ENCODE assay signal across 34 cellular contexts in genomic region chr7:106584914-106585759, GRCh38.
"Had no signal": no experiment of that assay in that cellular context is flagged by ENCODE, and none has a peak within 500 bp of the region (broad histone marks: within the 10 kb centered on the region; RNA-seq: fewer than 3 reads in every experiment).

No MANE protein-coding gene starts in this region.

- H3K4me1 ChIP-seq: adrenal gland, body of pancreas, breast epithelium had no signal

- H3K27me3 Mint-ChIP-seq: activated naive CD8-positive, alpha-beta T cell treated with anti-CD3 and anti-CD28 coated beads for 36 hours; activated T-helper 17 cell treated with anti-CD3 and anti-CD28 coated beads, Interleukin-2, amount 50 U/mL, for 72 hours had no signal

- H3K27ac Mint-ChIP-seq: activated B cell treated with CpG ODN at 0.5 μM for 24 hours; activated CD4-positive, alpha-beta memory T cell treated with anti-CD3 and anti-CD28 coated beads for 36 hours; activated CD4-positive, alpha-beta T cell treated with anti-CD3 and anti-CD28 coated beads, Interleukin-2, amount 10 ng/mL, durations not matched to agents 24 days and 14 days; activated CD8-positive, alpha-beta T cell treated with anti-CD3 and anti-CD28 coated beads for 36 hours; activated naive CD4-positive, alpha-beta T cell treated with anti-CD3 and anti-CD28 coated beads for 36 hours; activated naive CD4-positive, alpha-beta T cell treated with anti-CD3 and anti-CD28 coated beads, Interleukin-2, amount 50 U/mL, for 72 hours; activated naive CD8-positive, alpha-beta T cell treated with anti-CD3 and anti-CD28 coated beads for 36 hours; activated T-cell treated with anti-CD3 and anti-CD28 coated beads, Interleukin-2, amount 50 U/mL, for 72 hours; activated T-helper 1 cell treated with anti-CD3 and anti-CD28 coated beads, Interleukin-12 subunit alpha, Interleukin-12 subunit beta, Interleukin-2, Interleukin-4 antibody, amounts not matched to agents 30 ng/mL and 10 ng/mL and 1 ng/mL, durations not matched to agents 14 hours and 24 hours and 36 hours; activated T-helper 17 cell treated with anti-CD3 and anti-CD28 coated beads, Interleukin-2, amount 50 U/mL, for 72 hours; T-helper 1 cell treated with Interleukin-12 subunit alpha and Interleukin-12 subunit beta and Interleukin-4 antibody, amounts not matched to agents 30 μg/mL and 1 μg/mL, for 36 hours; T-helper 2 cell treated with Interferon-gamma antibody and Interleukin-4, amounts not matched to agents 5 μg/mL and 100 μg/mL, for 36 hours had no signal

- H3K4me3 ChIP-seq: adrenal gland, body of pancreas, breast epithelium had no signal

- H3K36me3 ChIP-seq: adrenal gland, brain microvascular endothelial cell, breast epithelium had no signal

- H3K4me3 Mint-ChIP-seq: activated B cell treated with CpG ODN at 0.5 μM for 24 hours; activated CD4-positive, alpha-beta memory T cell treated with anti-CD3 and anti-CD28 coated beads for 36 hours; activated CD4-positive, alpha-beta T cell treated with anti-CD3 and anti-CD28 coated beads, Interleukin-2, amount 10 ng/mL, durations not matched to agents 24 days and 14 days; activated CD8-positive, alpha-beta T cell treated with anti-CD3 and anti-CD28 coated beads for 36 hours; activated naive CD4-positive, alpha-beta T cell treated with anti-CD3 and anti-CD28 coated beads for 36 hours; activated naive CD8-positive, alpha-beta T cell treated with anti-CD3 and anti-CD28 coated beads for 36 hours; activated T-cell treated with anti-CD3 and anti-CD28 coated beads, Interleukin-2, amount 50 U/mL, for 72 hours; activated T-helper 1 cell treated with anti-CD3 and anti-CD28 coated beads, Interleukin-12 subunit alpha, Interleukin-12 subunit beta, Interleukin-2, Interleukin-4 antibody, amounts not matched to agents 30 ng/mL and 10 ng/mL and 1 ng/mL, durations not matched to agents 14 hours and 24 hours and 36 hours; activated T-helper 17 cell treated with anti-CD3 and anti-CD28 coated beads, Interleukin-2, amount 50 U/mL, for 72 hours; T-helper 1 cell treated with Interleukin-12 subunit alpha and Interleukin-12 subunit beta and Interleukin-4 antibody, amounts not matched to agents 30 μg/mL and 1 μg/mL, for 36 hours; T-helper 2 cell treated with Interferon-gamma antibody and Interleukin-4, amounts not matched to agents 5 μg/mL and 100 μg/mL, for 36 hours had no signal

- DNase-seq: activated B cell treated with CpG ODN at 0.5 μM for 24 hours; activated CD4-positive, alpha-beta memory T cell treated with anti-CD3 and anti-CD28 coated beads for 36 hours; activated CD4-positive, alpha-beta T cell treated with anti-CD3 and anti-CD28 coated beads for 4 hours; activated CD4-positive, alpha-beta T cell treated with anti-CD3 and anti-CD28 coated beads, Interleukin-2, amount 10 ng/mL, durations not matched to agents 24 days and 14 days; activated CD4-positive, alpha-beta T cell treated with anti-CD3 and anti-CD28 coated beads, Interleukin-2, amount 50 U/mL, for 1 hour; activated CD4-positive, alpha-beta T cell treated with anti-CD3 and anti-CD28 coated beads, Interleukin-2, amount 50 U/mL, for 4 hours; activated CD4-positive, CD25-positive, alpha-beta regulatory T cell treated with anti-CD3 and anti-CD28 coated beads, Interleukin-2, amount 50 U/mL, for 72 hours; activated CD8-positive, alpha-beta memory T cell treated with anti-CD3 and anti-CD28 coated beads, Interleukin-2, amount 50 U/mL, for 4 hours; activated CD8-positive, alpha-beta T cell treated with anti-CD3 and anti-CD28 coated beads for 36 hours; activated effector memory CD4-positive, alpha-beta T cell treated with anti-CD3 and anti-CD28 coated beads, Interleukin-2, amount 50 U/mL, for 16 hours; activated gamma-delta T cell treated with Interleukin-2 at 50 U/mL for 16 hours; activated naive CD4-positive, alpha-beta T cell; activated naive CD4-positive, alpha-beta T cell treated with anti-CD3 and anti-CD28 coated beads for 36 hours; activated naive CD4-positive, alpha-beta T cell treated with anti-CD3 and anti-CD28 coated beads, Interleukin-2, amount 50 U/mL, for 16 hours; activated naive CD8-positive, alpha-beta T cell treated with anti-CD3 and anti-CD28 coated beads for 36 hours; activated T-cell treated with anti-CD3 and anti-CD28 coated beads for 4 hours; activated T-cell treated with anti-CD3 and anti-CD28 coated beads, Interleukin-2, amount 50 U/mL, for 1 hour; activated T-cell treated with anti-CD3 and anti-CD28 coated beads, Interleukin-2, amount 50 U/mL, for 72 hours; adrenal gland; amniotic stem cell; aorta; body of pancreas; brain microvascular endothelial cell; central memory CD4-positive, alpha-beta T cell; T-helper 1 cell; T-helper 2 cell; T-helper 9 cell had no signal

- H3K36me3 Mint-ChIP-seq: activated CD4-positive, alpha-beta memory T cell treated with anti-CD3 and anti-CD28 coated beads for 36 hours; activated naive CD8-positive, alpha-beta T cell treated with anti-CD3 and anti-CD28 coated beads for 36 hours had no signal

- H3K27me3 ChIP-seq: adrenal gland, body of pancreas, brain microvascular endothelial cell, breast epithelium had no signal

- ATAC-seq: activated CD8-positive, alpha-beta T cell treated with anti-CD3 and anti-CD28 coated beads for 36 hours; activated naive CD4-positive, alpha-beta T cell treated with anti-CD3 and anti-CD28 coated beads, Interleukin-2, amount 50 U/mL, for 72 hours; activated T-cell treated with anti-CD3 and anti-CD28 coated beads, Interleukin-2, amount 50 U/mL, for 72 hours; activated T-helper 17 cell treated with anti-CD3 and anti-CD28 coated beads, Interleukin-2, amount 50 U/mL, for 72 hours; body of pancreas had no signal

- H3K4me1 Mint-ChIP-seq: activated B cell treated with CpG ODN at 0.5 μM for 24 hours; activated CD4-positive, alpha-beta T cell treated with anti-CD3 and anti-CD28 coated beads, Interleukin-2, amount 10 ng/mL, durations not matched to agents 24 days and 14 days; activated naive CD8-positive, alpha-beta T cell treated with anti-CD3 and anti-CD28 coated beads for 36 hours; activated T-helper 17 cell treated with anti-CD3 and anti-CD28 coated beads, Interleukin-2, amount 50 U/mL, for 72 hours had no signal

- H3K27ac ChIP-seq: adrenal gland, body of pancreas, brain microvascular endothelial cell, breast epithelium, VCaP had no signal

- H3K9me3 ChIP-seq: adrenal gland, body of pancreas, breast epithelium had no signal
